ENCODE assay signal across 9 cellular contexts in the genomic region with DNA sequence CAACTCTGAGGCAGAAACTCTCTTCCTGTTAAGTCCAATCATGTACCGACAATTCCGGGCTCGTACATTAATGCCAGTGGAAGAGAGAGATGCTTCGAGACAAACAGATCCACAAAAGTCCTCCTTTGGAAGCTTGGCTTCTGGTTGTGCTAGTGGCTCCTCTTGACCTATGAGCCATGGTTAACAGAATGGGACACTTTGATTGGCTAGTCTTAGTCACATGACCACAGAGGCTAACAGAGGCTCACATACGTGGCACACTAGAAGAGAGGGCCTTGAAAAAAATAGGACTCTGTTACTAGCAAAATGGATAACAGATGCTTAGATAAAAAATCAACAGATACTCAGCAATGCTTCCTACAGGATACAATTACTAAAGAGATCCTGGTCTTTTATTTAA.
"Had no signal": no experiment of that assay in that cellular context is flagged by ENCODE, and none has a peak within 500 bp of the region (broad histone marks: within the 10 kb centered on the region; RNA-seq: fewer than 3 reads in every experiment).

No MANE protein-coding gene starts in this region.

- DNase-seq: GM23248, GOT3, H7, HFFc6 had no signal

- H3K4me3 ChIP-seq: GM23248, HAP-1 had no signal

- H3K27ac ChIP-seq: GM23248, HL-60 had no signal

- H3K27ac Mint-ChIP-seq: HFFc6, IgD-negative memory B cell had no signal

- H3K4me3 Mint-ChIP-seq: HFFc6, IgD-negative memory B cell had no signal

- ATAC-seq: HCT116, HepG2 had no signal

- H3K36me3 ChIP-seq: HAP-1 had no signal

- H3K36me3 Mint-ChIP-seq: IgD-negative memory B cell had no signal

- H3K4me1 Mint-ChIP-seq: IgD-negative memory B cell had no signal

- H3K27me3 Mint-ChIP-seq: IgD-negative memory B cell had no signal

- H3K4me1 ChIP-seq: HAP-1 had no signal
